In the genomic region with DNA sequence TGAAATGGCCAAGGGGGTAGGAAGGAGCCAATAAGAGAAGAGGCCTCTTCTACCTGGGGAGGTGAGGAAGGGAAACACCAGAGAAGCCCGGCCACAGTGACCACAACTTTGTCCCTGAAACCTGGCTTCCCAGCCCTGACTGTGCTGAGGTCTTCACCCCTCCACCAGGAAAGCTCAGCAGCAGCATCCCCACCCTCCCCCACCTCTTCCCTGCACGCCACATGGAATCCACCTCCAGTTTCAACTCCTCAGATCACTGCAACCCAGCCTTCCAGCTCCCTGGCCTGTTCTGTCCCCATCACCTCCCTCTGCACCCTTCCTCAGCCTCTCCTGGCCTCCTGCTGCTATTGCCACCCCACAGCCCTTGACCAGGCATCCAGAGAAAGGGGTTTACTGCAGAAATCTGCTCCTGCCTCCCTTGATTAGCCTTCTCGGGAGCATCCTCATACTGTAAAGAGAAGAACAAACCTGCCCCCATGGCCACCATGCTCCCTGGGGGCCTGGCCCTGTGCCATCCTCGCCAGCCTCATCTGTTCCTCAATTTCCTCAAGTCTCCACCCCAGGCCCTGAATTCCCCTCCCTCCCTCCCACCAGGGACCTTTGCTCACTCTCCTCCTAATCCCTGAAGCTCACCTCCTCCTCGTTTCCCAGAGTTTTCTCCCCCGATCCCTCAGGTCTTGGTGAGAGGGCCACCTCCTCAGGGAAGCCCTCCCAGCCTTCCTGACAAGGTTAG, we compare ENCODE assay signal across 28 cellular contexts.
"Had no signal": no experiment of that assay in that cellular context is flagged by ENCODE, and none has a peak within 500 bp of the region (broad histone marks: within the 10 kb centered on the region; RNA-seq: fewer than 3 reads in every experiment).

No MANE protein-coding gene starts in this region.

- H3K27me3 ChIP-seq: brain microvascular endothelial cell, Peyer's patch, SJSA1 had no signal

- H3K36me3 ChIP-seq: brain microvascular endothelial cell, Peyer's patch, SJSA1 had no signal

- H3K4me1 Mint-ChIP-seq: activated CD4-positive, alpha-beta memory T cell treated with anti-CD3 and anti-CD28 coated beads, Interleukin-2, amount 10 ng/mL, durations not matched to agents 7 days and 5 days; activated T-helper 17 cell treated with anti-CD3 and anti-CD28 coated beads, Interleukin-2, amount 50 U/mL, for 72 hours; T-helper 17 cell had no signal

- H3K27ac Mint-ChIP-seq: activated CD4-positive, alpha-beta memory T cell treated with anti-CD3 and anti-CD28 coated beads, Interleukin-2, amount 10 ng/mL, durations not matched to agents 7 days and 5 days; activated naive CD4-positive, alpha-beta T cell treated with anti-CD3 and anti-CD28 coated beads for 36 hours; activated naive CD8-positive, alpha-beta T cell; activated T-helper 17 cell treated with anti-CD3 and anti-CD28 coated beads, Interleukin-2, amount 50 U/mL, for 72 hours; T-helper 17 cell had no signal

- ATAC-seq: activated T-helper 17 cell treated with anti-CD3 and anti-CD28 coated beads, Interleukin-2, amount 50 U/mL, for 72 hours; SK-N-SH treated with all-trans-retinoic acid at 6 μM for 48 hours; T-helper 17 cell had no signal

- H3K4me3 ChIP-seq: Peyer's patch, SJSA1 had no signal

- H3K4me1 ChIP-seq: Peyer's patch, SJSA1 had no signal

- H3K9me3 Mint-ChIP-seq: activated CD4-positive, alpha-beta memory T cell treated with anti-CD3 and anti-CD28 coated beads, Interleukin-2, amount 10 ng/mL, durations not matched to agents 7 days and 5 days; activated naive CD4-positive, alpha-beta T cell treated with anti-CD3 and anti-CD28 coated beads for 36 hours; activated T-helper 17 cell treated with anti-CD3 and anti-CD28 coated beads, Interleukin-2, amount 50 U/mL, for 72 hours had no signal

- H3K36me3 Mint-ChIP-seq: activated naive CD8-positive, alpha-beta T cell had no signal

- H3K9me3 ChIP-seq: SJSA1 had no signal

- H3K27me3 Mint-ChIP-seq: activated CD4-positive, alpha-beta memory T cell treated with anti-CD3 and anti-CD28 coated beads, Interleukin-2, amount 10 ng/mL, durations not matched to agents 7 days and 5 days had no signal

- DNase-seq: activated CD4-positive, alpha-beta T cell treated with anti-CD3 and anti-CD28 coated beads, Interleukin-2, amount 50 U/mL, for 1 hour; activated CD4-positive, CD25-positive, alpha-beta regulatory T cell; activated gamma-delta T cell; activated naive CD4-positive, alpha-beta T cell treated with anti-CD3 and anti-CD28 coated beads for 36 hours; activated T-cell treated with anti-CD3 and anti-CD28 coated beads for 4 hours; activated T-cell treated with anti-CD3 and anti-CD28 coated beads, Interleukin-2, amount 50 U/mL, for 48 hours; amygdala; brain microvascular endothelial cell; caudate nucleus; NCI-H1105; NCI-H1436; NCI-H1694 treated with DMSO at 0.1 percent for 48 hours; NCI-H2029 treated with DMSO at 0.1 percent for 48 hours; NCI-H510A treated with DMSO at 0.1 percent for 48 hours; NCI-H69; NK-92 treated with Interleukin-12 subunit alpha and Interleukin-12 subunit beta, amount 100 ng/mL, for 24 hours; Peyer's patch; SHP77; T-helper 17 cell; T-helper 9 cell had no signal

- H3K4me2 ChIP-seq: KMS-11 had no signal

- H3K4me3 Mint-ChIP-seq: activated CD4-positive, alpha-beta memory T cell treated with anti-CD3 and anti-CD28 coated beads, Interleukin-2, amount 10 ng/mL, durations not matched to agents 7 days and 5 days; activated naive CD4-positive, alpha-beta T cell treated with anti-CD3 and anti-CD28 coated beads for 36 hours; activated naive CD8-positive, alpha-beta T cell; activated T-helper 17 cell treated with anti-CD3 and anti-CD28 coated beads, Interleukin-2, amount 50 U/mL, for 72 hours; T-helper 17 cell had no signal

- H3K9ac ChIP-seq: KMS-11 had no signal

- H3K27ac ChIP-seq: brain microvascular endothelial cell, KMS-11, Peyer's patch, RWPE1, SJSA1, VCaP had no signal
